29 cellular contexts compared by ENCODE assay signal in the genomic region with DNA sequence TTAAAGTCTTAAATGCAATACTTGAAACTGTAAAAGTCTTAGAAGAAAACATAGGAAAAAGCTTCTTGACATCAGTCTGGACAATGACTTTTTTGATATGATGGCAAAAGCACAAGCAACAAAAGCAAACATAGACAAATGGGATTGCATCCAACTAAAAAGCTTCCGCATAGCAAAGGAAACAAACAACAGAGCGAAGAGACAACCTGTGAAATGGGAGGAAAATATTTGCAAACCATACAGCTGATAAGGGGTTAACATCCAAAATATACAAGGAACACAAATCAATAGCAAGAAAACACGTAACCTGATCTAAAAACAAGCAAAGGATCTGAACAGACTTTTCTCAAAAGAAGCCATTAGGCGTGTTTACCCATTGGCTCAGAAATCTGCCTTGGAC.
"Had no signal": no experiment of that assay in that cellular context is flagged by ENCODE, and none has a peak within 500 bp of the region (broad histone marks: within the 10 kb centered on the region; RNA-seq: fewer than 3 reads in every experiment).

No MANE protein-coding gene starts in this region.

- DNase-seq: activated CD4-positive, alpha-beta memory T cell treated with anti-CD3 and anti-CD28 coated beads for 36 hours; activated CD4-positive, alpha-beta T cell treated with anti-CD3 and anti-CD28 coated beads, Interleukin-2, amount 10 ng/mL, durations not matched to agents 24 days and 14 days; activated CD4-positive, CD25-positive, alpha-beta regulatory T cell treated with anti-CD3 and anti-CD28 coated beads, Interleukin-2, amount 50 U/mL, for 72 hours; activated CD8-positive, alpha-beta memory T cell treated with anti-CD3 and anti-CD28 coated beads, Interleukin-2, amount 50 U/mL, for 48 hours; activated gamma-delta T cell; activated naive CD4-positive, alpha-beta T cell treated with anti-CD3 and anti-CD28 coated beads, Interleukin-2, amount 10 ng/mL, durations not matched to agents 7 days and 5 days; activated naive CD8-positive, alpha-beta T cell treated with anti-CD3 and anti-CD28 coated beads, Interleukin-2, amount 10 ng/mL, durations not matched to agents 7 days and 5 days; activated T-cell treated with anti-CD3 and anti-CD28 coated beads, Interleukin-2, amount 50 U/mL, for 24 hours; cerebellar nuclear complex; colonic mucosa; effector CD8-positive, alpha-beta T cell; esophagus squamous epithelium; foreskin melanocyte; left ventricle myocardium inferior; mesendoderm; natural killer cell; occipital lobe; stimulated activated CD4-positive, alpha-beta T cell treated with anti-CD3 and anti-CD28 coated beads, Interleukin-15, amount 100 ng/mL, for 24 hours; stimulated activated CD4-positive, alpha-beta T cell treated with anti-CD3 and anti-CD28 coated beads, Interleukin-2, amount 100 ng/mL, for 24 hours; stimulated activated naive CD4-positive, alpha-beta T cell; tibial artery; upper lobe of right lung had no signal

- ATAC-seq: natural killer cell, upper lobe of right lung had no signal

- H2AFZ ChIP-seq: neural progenitor cell had no signal

- H3K4me3 ChIP-seq: ascending aorta, cardiac muscle cell, colonic mucosa, esophagus squamous epithelium, left ventricle myocardium inferior, lung, neural progenitor cell, right atrium auricular region, suprapubic skin, tibial artery, upper lobe of right lung had no signal

- H3K9ac ChIP-seq: neural progenitor cell had no signal

- H3K27ac ChIP-seq: ascending aorta, cardiac muscle cell, colonic mucosa, epithelial cell of prostate, esophagus squamous epithelium, left ventricle myocardium inferior, neural progenitor cell, right atrium auricular region, suprapubic skin, tibial artery, upper lobe of right lung had no signal

- H3K27me3 ChIP-seq: ascending aorta, colonic mucosa, neural progenitor cell, right atrium auricular region, suprapubic skin, upper lobe of right lung had no signal

- H3K36me3 ChIP-seq: ascending aorta, cardiac muscle cell, colonic mucosa, esophagus squamous epithelium, left ventricle myocardium inferior, neural progenitor cell, right atrium auricular region, suprapubic skin, tibial artery, upper lobe of right lung had no signal

- H3K4me2 ChIP-seq: neural progenitor cell had no signal

- H3K4me1 ChIP-seq: ascending aorta, colonic mucosa, esophagus squamous epithelium, left ventricle myocardium inferior, neural progenitor cell, right atrium auricular region, suprapubic skin, tibial artery, upper lobe of right lung had no signal

- H3K9me3 ChIP-seq: ascending aorta, colonic mucosa, esophagus squamous epithelium, left ventricle myocardium inferior, right atrium auricular region, suprapubic skin, tibial artery, upper lobe of right lung had no signal
